In genomic region chr18:26868968-26869586, GRCh38 we compare ENCODE assay signal across 1 cellular context.
TF ChIP-seq lines count a peak whose summit lies in the region.

No MANE protein-coding gene starts in this region.

TF ChIP-seq in SK-N-SH, 30 proteins besides CTCF, POLR2A, EP300 and RAD21 (continued from another document):
- TF ChIP-seq REST (IDR thresholded peaks at IDR 0.05; ENCODE audit: low read depth, low read length) (no peak), MXI1 (IDR thresholded peaks at IDR 0.05; ENCODE audit: low read depth, low read length) (no peak), JUND (IDR thresholded peaks at IDR 0.05) (no peak), GATA2 (CRISPR knock-in tag; IDR thresholded peaks at IDR 0.05) (0 out of 2 replicates have a peak, but pooled peaks have one; percentile 12), RXRA (IDR thresholded peaks at IDR 0.05; ENCODE audit: borderline replicate concordance, low read depth) (no peak), FOXJ3 (CRISPR knock-in tag; IDR thresholded peaks at IDR 0.05) (no peak)
